ENCODE assay signal across 19 cellular contexts in genomic region chr21:38875694-38876492, GRCh38.
DNase-seq lines count a peak whose midpoint lies in the region; ATAC-seq and TF ChIP-seq lines count a peak whose summit lies in the region.
"Had no signal": no experiment of that assay in that cellular context is flagged by ENCODE, and none has a peak within 500 bp of the region (broad histone marks: within the 10 kb centered on the region; RNA-seq: fewer than 3 reads in every experiment).

No MANE protein-coding gene starts in this region.

- H3K36me3 ChIP-seq in DND-41 (ENCODE audit: insufficient read depth, low read length), result no peaks in the 10 kb centered on the region
- no peaks in the 10 kb centered on the region for H3K36me3 ChIP-seq in tibial artery
- H3K36me3 ChIP-seq: BLaER1, cardiac muscle cell, gastrocnemius medialis, Peyer's patch had no signal

- H3K4me3 ChIP-seq in AG04449 (ENCODE audit: low read depth, low read length) (no peak overlapping the region), DND-41 (ENCODE audit: low read depth in 1 of 2, low read length in 2 of 2) (no peak overlapping the region), epithelial cell of esophagus (ENCODE audit: low read length) (no peak overlapping the region), tibial artery (no peak overlapping the region), dorsolateral prefrontal cortex (no peak overlapping the region)
- H3K4me3 ChIP-seq: BLaER1, cardiac muscle cell, gastrocnemius medialis, Peyer's patch had no signal

- intact Hi-C loops in tibial artery (cut with DNase I; ENCODE audit: low total_unique reads), result no loop called here
- intact Hi-C loops in dorsolateral prefrontal cortex (cut with DNase I), result no loop called here

- H3K27ac ChIP-seq in DND-41 (ENCODE audit: low read length), result peak overlapping the region; percentile 89
- H3K27ac ChIP-seq in tibial artery, result no peak overlapping the region
- H3K27ac ChIP-seq in dorsolateral prefrontal cortex, result no peak overlapping the region
- H3K27ac ChIP-seq: BLaER1, cardiac muscle cell, gastrocnemius medialis, Peyer's patch had no signal

- DNase-seq in AG04449 (ENCODE audit: low read depth, low spot score) (peak; percentile 44), DND-41 (peak; percentile 58), MV-4-11 (lab: John Stamatoyannopoulos, UW) (peak; percentile 61), epithelial cell of esophagus (ENCODE audit: low read depth) (peak; percentile 52), tibial artery (no peak), dorsolateral prefrontal cortex (no peak)
- DNase-seq in activated CD4-positive, alpha-beta T cell treated with anti-CD3 and anti-CD28 coated beads, Interleukin-2, amount 50 U/mL, for 48 hours, result no peak
- DNase-seq: activated CD4-positive, alpha-beta T cell treated with anti-CD3 and anti-CD28 coated beads for 4 hours; effector memory CD4-positive, alpha-beta T cell; gastrocnemius medialis; NCI-H526; Peyer's patch; stimulated activated CD4-positive, alpha-beta T cell treated with anti-CD3 and anti-CD28 coated beads, Interleukin-4, amount 100 ng/mL, for 24 hours had no signal

- H3K27me3 ChIP-seq in DND-41 (ENCODE audit: insufficient read depth, low read length, poor library complexity) (no peaks in the 10 kb centered on the region), tibial artery (no peaks in the 10 kb centered on the region), dorsolateral prefrontal cortex (no peaks in the 10 kb centered on the region)
- H3K27me3 ChIP-seq: BLaER1, cardiac muscle cell, gastrocnemius medialis, Peyer's patch had no signal

- H4K20me1 ChIP-seq in DND-41 (ENCODE audit: insufficient read depth, low read length), result no peaks in the 10 kb centered on the region
- H4K20me1 ChIP-seq: BLaER1 had no signal

- ATAC-seq in DND-41 (ENCODE audit: insufficient read depth, low read depth), result peak; percentile 93
- no peak for ATAC-seq in GM19467 (IDR thresholded peaks at IDR 0.05; ENCODE audit: unreplicated experiment)
- ATAC-seq: activated naive CD4-positive, alpha-beta T cell treated with anti-CD3 and anti-CD28 coated beads, Interleukin-2, amount 50 U/mL, for 72 hours; gastrocnemius medialis; left lobe of liver; SK-N-SH treated with all-trans-retinoic acid at 6 μM for 48 hours had no signal

- peak overlapping the region; percentile 11; the same call in 1 of the 2 replicates for H3K9ac ChIP-seq in DND-41 (ENCODE audit: low read depth, low read length)
- H3K9ac ChIP-seq: BLaER1 had no signal

- CTCF ChIA-PET in AG04449 (lab: Yijun Ruan, JAX), result interaction anchor here (0.9 kb wide), 1 partner anchor 25 kb away, joined by 4 read pairs; no protein-coding TSS in a partner anchor

- H3K4me1 ChIP-seq in DND-41 (ENCODE audit: insufficient read depth, low read length), result peaks cover 25% of the 10 kb centered on the region
- H3K4me1 ChIP-seq in tibial artery, result peaks cover 0 to 3% (median 0%) of the 10 kb centered on the region in 4 donors
- H3K4me1 ChIP-seq: gastrocnemius medialis, Peyer's patch had no signal

- TF ChIP-seq CTCF in AG04449 (IDR thresholded peaks at IDR 0.05; ENCODE audit: insufficient read depth, low read length, missing control alignments), result no peak
- TF ChIP-seq CTCF in DND-41 (IDR thresholded peaks at IDR 0.05; ENCODE audit: borderline replicate concordance, extremely low read depth, low read length, poor library complexity, severe bottlenecking), result no peak
- no peak for TF ChIP-seq CTCF in epithelial cell of esophagus (IDR thresholded peaks at IDR 0.05; ENCODE audit: insufficient read depth, low read depth, low read length, missing control alignments)
- TF ChIP-seq CTCF in tibial artery (IDR thresholded peaks at IDR 0.05), result no peak
- TF ChIP-seq CTCF in dorsolateral prefrontal cortex (IDR thresholded peaks at IDR 0.05 in 54 of 56, conservative IDR thresholded peaks at IDR 0.05 in 2 of 56; ENCODE audit: low read depth in 1 of 56, partially characterized antibody in 56 of 56), result no peak

- H3K9me3 ChIP-seq in DND-41 (ENCODE audit: insufficient read depth, low read length, severe bottlenecking) (peaks cover 15% of the 10 kb centered on the region), tibial artery (peaks cover 0 to 6% (median 0%) of the 10 kb centered on the region in 3 donors)
- H3K9me3 ChIP-seq: gastrocnemius medialis, Peyer's patch had no signal

- POLR2A ChIA-PET in AG04449 (lab: Yijun Ruan, JAX), result no interaction called here

- no peaks in the 10 kb centered on the region for H3K79me2 ChIP-seq in DND-41 (ENCODE audit: insufficient read depth, low read length)

- H3K4me2 ChIP-seq in DND-41 (ENCODE audit: insufficient read depth, low read length), result peak overlapping the region; percentile 14; the same call in 1 of the 2 replicates
- H3K4me2 ChIP-seq: BLaER1 had no signal

- peak overlapping the region; percentile 57 for H2AFZ ChIP-seq in DND-41 (ENCODE audit: low read depth, low read length)

Comparison
In these comparisons a context has a peak if more than half of its experiments do, and no peak if none do; other contexts are left out.
1. DNase-seq: peak in AG04449 (single experiment), DND-41 (single experiment), MV-4-11 (single experiment) and epithelial cell of esophagus (single experiment); none in activated CD4-positive, alpha-beta T cell treated with anti-CD3 and anti-CD28 coated beads, Interleukin-2, amount 50 U/mL, for 48 hours (0 of 2), tibial artery (0 of 2) and dorsolateral prefrontal cortex (0 of 10).